8 cellular contexts compared by ENCODE assay signal in the genomic region with DNA sequence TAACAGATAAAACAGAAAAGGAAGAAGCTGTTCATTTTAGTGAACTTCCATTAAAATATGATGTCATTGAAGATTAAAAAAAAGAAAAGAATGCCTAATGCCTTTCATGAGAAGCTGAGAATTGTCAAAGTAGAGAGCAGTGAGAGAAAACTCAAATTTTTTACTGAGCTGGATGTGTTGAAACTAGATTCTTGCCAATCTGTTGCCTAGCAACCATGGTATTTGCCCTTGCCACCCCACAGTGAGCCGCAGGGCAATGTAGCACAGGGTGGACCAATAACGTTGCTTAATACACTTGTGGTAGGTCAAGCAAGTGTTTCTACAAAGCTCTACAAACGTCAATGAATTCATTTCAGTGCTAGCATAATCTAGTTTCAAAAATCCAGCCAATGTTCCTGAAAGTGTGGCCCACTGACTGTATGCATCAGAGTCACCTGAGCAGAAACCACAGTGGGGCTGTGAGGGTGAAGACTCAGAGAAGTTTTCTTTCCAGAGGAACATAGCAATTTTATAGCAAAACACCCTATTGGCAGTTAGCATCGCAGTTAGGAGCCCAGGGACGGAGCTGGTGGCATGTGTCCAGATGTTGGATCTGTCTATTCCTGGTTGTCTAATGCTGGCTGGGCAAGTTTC.
DNase-seq lines count a peak whose midpoint lies in the region; ATAC-seq and TF ChIP-seq lines count a peak whose summit lies in the region.

No MANE protein-coding gene starts in this region.

- no peaks in the 10 kb centered on the region for H3K9me3 ChIP-seq in right cardiac atrium (ENCODE audit: control insufficient read depth, low read length)
- H3K9me3 ChIP-seq in gastrocnemius medialis: no peaks in the 10 kb centered on the region

- intact Hi-C loops in right cardiac atrium (cut with DNase I) (loop anchor here in 1 of 4 donors (5.0 kb wide), 1 partner anchor 173 kb away; no protein-coding TSS in a partner anchor), gastrocnemius medialis (cut with DNase I; ENCODE audit: low total_unique reads) (no loop called here)

- H3K9me3 Mint-ChIP-seq in activated naive CD8-positive, alpha-beta T cell treated with anti-CD3 and anti-CD28 coated beads, Interleukin-2, amount 10 ng/mL, durations not matched to agents 7 days and 5 days: peaks cover 2% of the 10 kb centered on the region

- H3K4me1 ChIP-seq in right cardiac atrium (ENCODE audit: control insufficient read depth, insufficient read depth, low read length) (no peaks in the 10 kb centered on the region), gastrocnemius medialis (peaks cover 0 to 13% of the 10 kb centered on the region in 2 donors)

- no peaks in the 10 kb centered on the region for H3K27me3 ChIP-seq in right cardiac atrium (ENCODE audit: control insufficient read depth, insufficient read depth)
- H3K27me3 ChIP-seq in gastrocnemius medialis: no peaks in the 10 kb centered on the region

- peak overlapping the region; percentile 61 for H3K27ac Mint-ChIP-seq in activated naive CD8-positive, alpha-beta T cell treated with anti-CD3 and anti-CD28 coated beads, Interleukin-2, amount 10 ng/mL, durations not matched to agents 7 days and 5 days

- peaks cover 55% of the 10 kb centered on the region for H3K36me3 Mint-ChIP-seq in activated naive CD8-positive, alpha-beta T cell treated with anti-CD3 and anti-CD28 coated beads, Interleukin-2, amount 10 ng/mL, durations not matched to agents 7 days and 5 days

- H3K27me3 Mint-ChIP-seq in activated naive CD8-positive, alpha-beta T cell treated with anti-CD3 and anti-CD28 coated beads, Interleukin-2, amount 10 ng/mL, durations not matched to agents 7 days and 5 days: no peaks in the 10 kb centered on the region

- POLR2A ChIA-PET in activated naive CD8-positive, alpha-beta T cell treated with anti-CD3 and anti-CD28 coated beads, Interleukin-2, amount 10 ng/mL, durations not matched to agents 7 days and 5 days (lab: Charles Lee): interaction anchor here (0.6 to 0.8 kb wide), 2 partner anchors 15 to 79 kb away, joined by 3 read pairs; no protein-coding TSS in a partner anchor

- TF ChIP-seq CTCF in AG09319 (IDR thresholded peaks at IDR 0.05; ENCODE audit: low read depth, low read length): no peak
- TF ChIP-seq CTCF in NB4 (IDR thresholded peaks at IDR 0.05; ENCODE audit: low read depth, low read length): no peak
- no peak for TF ChIP-seq CTCF in gastrocnemius medialis (IDR thresholded peaks at IDR 0.05 in 4 of 5, conservative IDR thresholded peaks at IDR 0.05 in 1 of 5)

- in situ Hi-C loops in gastrocnemius medialis (cut with MboI; ENCODE audit: low sequenced_read_pairs in 4 of 4): no loop called here

- TF ChIP-seq POLR2A in NB4 (IDR thresholded peaks at IDR 0.05; ENCODE audit: extremely low read depth, insufficient read length) (no peak), gastrocnemius medialis (IDR thresholded peaks at IDR 0.05) (no peak)

- DNase-seq in AG09319 (ENCODE audit: extremely low read depth, low read depth) (peak; percentile 82), NB4 (ENCODE audit: low read depth) (peak; percentile 69), right cardiac atrium (peak; percentile 57 to 85 (median 72)), gastrocnemius medialis (peak in 1 of 2 donors; percentile 17), 8988T (no peak)
- DNase-seq in activated naive CD8-positive, alpha-beta T cell treated with anti-CD3 and anti-CD28 coated beads, Interleukin-2, amount 10 ng/mL, durations not matched to agents 7 days and 5 days: no peak

- H3K36me3 ChIP-seq in gastrocnemius medialis: no peaks in the 10 kb centered on the region

- peaks cover 42% of the 10 kb centered on the region for H3K4me1 Mint-ChIP-seq in activated naive CD8-positive, alpha-beta T cell treated with anti-CD3 and anti-CD28 coated beads, Interleukin-2, amount 10 ng/mL, durations not matched to agents 7 days and 5 days

- H3K4me3 Mint-ChIP-seq in activated naive CD8-positive, alpha-beta T cell treated with anti-CD3 and anti-CD28 coated beads, Interleukin-2, amount 10 ng/mL, durations not matched to agents 7 days and 5 days: peak overlapping the region; percentile 29

- H3K27ac ChIP-seq in right cardiac atrium (ENCODE audit: low read length): no peak overlapping the region
- peak overlapping the region in 2 of 4 donors; percentile 25 to 30 for H3K27ac ChIP-seq in gastrocnemius medialis

- WGBS in right cardiac atrium: 14% methylated on average over 5 of the region's 5 CpGs

- ATAC-seq in GM19468 (IDR thresholded peaks at IDR 0.05; ENCODE audit: extremely low read depth, unreplicated experiment) (peak; percentile 66), right cardiac atrium (peak; percentile 89), gastrocnemius medialis (peak; percentile 47 to 56), GM21515 (IDR thresholded peaks at IDR 0.05; ENCODE audit: unreplicated experiment) (no peak)
- peak; percentile 58 for ATAC-seq in activated naive CD8-positive, alpha-beta T cell treated with anti-CD3 and anti-CD28 coated beads, Interleukin-2, amount 10 ng/mL, durations not matched to agents 7 days and 5 days (ENCODE audit: low read depth)

- H3K4me3 ChIP-seq in NB4 (ENCODE audit: low read depth, low read length) (no peak overlapping the region), right cardiac atrium (ENCODE audit: low read length) (no peak overlapping the region), gastrocnemius medialis (no peak overlapping the region)

Comparison
In these comparisons a context has a peak if more than half of its experiments do, and no peak if none do; other contexts are left out.
1. DNase-seq: peak in AG09319 (single experiment), NB4 (single experiment) and right cardiac atrium (3 of 3); none in activated naive CD8-positive, alpha-beta T cell treated with anti-CD3 and anti-CD28 coated beads, Interleukin-2, amount 10 ng/mL, durations not matched to agents 7 days and 5 days (single experiment) and 8988T (single experiment).